ENCODE assay signal across 8 cellular contexts in the genomic region with DNA sequence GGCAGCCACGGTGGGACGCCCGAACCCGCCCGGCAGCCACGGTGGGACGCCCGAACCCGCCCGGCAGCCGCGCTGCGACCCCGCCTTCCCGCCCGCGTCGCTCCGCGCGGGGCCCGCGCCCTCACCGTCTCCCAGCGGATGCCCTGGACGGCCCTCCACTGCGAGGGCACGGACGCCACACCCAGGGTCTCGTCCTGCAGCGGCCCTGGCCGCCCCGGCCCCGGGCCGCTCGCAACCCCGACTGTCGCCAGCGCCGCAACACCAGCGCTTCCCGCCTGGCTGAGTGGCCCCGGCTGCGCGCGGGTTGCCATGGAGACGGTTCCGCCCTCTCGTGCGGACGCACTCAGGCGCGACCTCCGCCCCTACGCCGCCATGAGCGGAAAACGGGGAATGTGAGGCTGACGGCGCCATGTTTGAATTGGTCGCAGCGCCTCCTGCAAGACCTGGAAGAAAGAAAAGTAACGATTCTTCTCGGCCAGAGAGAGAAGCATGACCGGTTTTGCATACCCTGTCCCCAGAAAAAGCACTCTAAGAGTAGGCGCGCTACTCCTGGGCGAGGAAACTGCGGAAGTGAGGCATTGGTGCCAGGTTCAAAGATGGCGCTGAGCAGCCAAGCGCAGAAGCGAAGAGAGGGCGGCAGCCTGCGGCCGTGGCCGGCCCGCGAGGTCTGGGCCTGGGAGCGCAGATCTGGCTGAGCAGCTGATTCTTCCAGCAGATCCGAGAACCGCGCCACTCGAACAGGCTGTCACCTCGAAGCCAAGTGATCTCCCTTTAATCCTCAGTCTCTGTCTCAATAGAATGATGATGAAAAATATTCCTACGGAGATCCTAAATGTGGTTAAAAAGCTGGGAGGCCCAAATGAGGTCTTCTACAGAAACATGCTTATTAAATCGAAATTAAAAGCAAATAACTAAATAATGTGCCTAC. TPM values are rescaled to one million over a fixed set of nuclear protein-coding genes. Genes with fewer than 3 reads are reported as not detected.
DNase-seq lines count a peak whose midpoint lies in the region; ATAC-seq and TF ChIP-seq lines count a peak whose summit lies in the region.

A gene (minus strand): TSS at position 432 of the 928 bp plus-strand sequence. CDS start 121 bp downstream, at position 311.

- no peaks in the 10 kb centered on the region for H3K9me3 Mint-ChIP-seq in T-helper 1 cell treated with Interleukin-12 subunit alpha and Interleukin-12 subunit beta and Interleukin-4 antibody, amounts not matched to agents 30 μg/mL and 1 μg/mL, for 36 hours

- DNase-seq in GM13976 (ENCODE audit: low spot score) (peak; percentile 89), NCI-H146 treated with DMSO at 0.1 percent for 48 hours (lab: John Stamatoyannopoulos, UW; ENCODE audit: unreplicated experiment) (peak; percentile 65), amniotic stem cell (lab: John Stamatoyannopoulos, UW) (peak; percentile 72), left ventricle myocardium superior (peak; percentile 99), prostate gland (ENCODE audit: low spot score) (peak; percentile 95), ureter (ENCODE audit: low spot score) (peak; percentile 95)

- H3K36me3 Mint-ChIP-seq in T-helper 1 cell treated with Interleukin-12 subunit alpha and Interleukin-12 subunit beta and Interleukin-4 antibody, amounts not matched to agents 30 μg/mL and 1 μg/mL, for 36 hours (ENCODE audit: low read depth) = no peaks in the 10 kb centered on the region

- peak; percentile 63 for ATAC-seq in HG02852 (IDR thresholded peaks at IDR 0.05; ENCODE audit: unreplicated experiment)
- ATAC-seq in left ventricle myocardium superior = peak; percentile 100

- H3K4me3 Mint-ChIP-seq in T-helper 1 cell treated with Interleukin-12 subunit alpha and Interleukin-12 subunit beta and Interleukin-4 antibody, amounts not matched to agents 30 μg/mL and 1 μg/mL, for 36 hours = peak within 1 kb of the TSS; percentile 91

- H3K27ac Mint-ChIP-seq in T-helper 1 cell treated with Interleukin-12 subunit alpha and Interleukin-12 subunit beta and Interleukin-4 antibody, amounts not matched to agents 30 μg/mL and 1 μg/mL, for 36 hours = peak within 1 kb of the TSS; percentile 100

- H3K27me3 ChIP-seq in prostate gland (replicated peaks; ENCODE audit: insufficient read depth) = no peaks in the 10 kb centered on the region

- no peaks in the 10 kb centered on the region for H3K27me3 Mint-ChIP-seq in T-helper 1 cell treated with Interleukin-12 subunit alpha and Interleukin-12 subunit beta and Interleukin-4 antibody, amounts not matched to agents 30 μg/mL and 1 μg/mL, for 36 hours (ENCODE audit: low read depth)

- H3K36me3 ChIP-seq in prostate gland = no peaks in the 10 kb centered on the region

- peaks cover 6% of the 10 kb centered on the region for H3K4me1 Mint-ChIP-seq in T-helper 1 cell treated with Interleukin-12 subunit alpha and Interleukin-12 subunit beta and Interleukin-4 antibody, amounts not matched to agents 30 μg/mL and 1 μg/mL, for 36 hours (ENCODE audit: low read depth)

- under 1% methylated on average over 86 of the region's 86 CpGs for WGBS in prostate gland

- H3K27ac ChIP-seq in prostate gland = peak within 1 kb of the TSS; percentile 95 to 96

- in situ Hi-C loops in GM13976 (cut with MboI; ENCODE audit: low sequenced_read_pairs, unreplicated experiment) = no loop called here

- TF ChIP-seq CTCF in GM13976 (IDR thresholded peaks at IDR 0.05; ENCODE audit: borderline replicate concordance, control extremely low read depth, extremely low read depth, insufficient read depth, missing control alignments) (no peak), prostate gland (IDR thresholded peaks at IDR 0.05) (peak in 2 of 4 experiments; percentile 7 to 26)

- H3K4me3 ChIP-seq in prostate gland = peak within 1 kb of the TSS; percentile 49 to 88

- H3K4me1 ChIP-seq in prostate gland (replicated peaks) = no peaks in the 10 kb centered on the region

- no peaks in the 10 kb centered on the region for H3K9me3 ChIP-seq in prostate gland

- intact Hi-C loops in left ventricle myocardium superior (cut with micrococcal nuclease) (no loop called here), prostate gland (cut with DNase I) (loop anchor here (2.0 kb wide), 1 partner anchor 32 kb away; a partner anchor contains a TSS)

- peak; percentile 65 for TF ChIP-seq POLR2A in prostate gland (IDR thresholded peaks at IDR 0.05)

RNA-seq across cellular contexts. Expression of the gene that starts here (rescaled TPM):
- total RNA-seq in left ventricle myocardium superior = 36.8 TPM
- 10 to 100 TPM; 66.1 to 80.1 TPM for total RNA-seq in prostate gland
- total RNA-seq in ureter = 36.1 TPM

Comparison
In these comparisons a context has a peak if more than half of its experiments do, and no peak if none do; other contexts are left out.
1. Peak in every context shown above with its lines: DNase-seq, ATAC-seq, H3K4me3 ChIP-seq and H3K27ac ChIP-seq.